In genomic region chr12:22803725-22804124, GRCh38 we compare ENCODE assay signal across 30 cellular contexts.
DNase-seq lines count a peak whose midpoint lies in the region; ATAC-seq and TF ChIP-seq lines count a peak whose summit lies in the region.
"Had no signal": no experiment of that assay in that cellular context is flagged by ENCODE, and none has a peak within 500 bp of the region (broad histone marks: within the 10 kb centered on the region; RNA-seq: fewer than 3 reads in every experiment).

No MANE protein-coding gene starts in this region.

- no peak overlapping the region for H3K4me3 Mint-ChIP-seq in GM23338
- H3K4me3 Mint-ChIP-seq in osteocyte (ENCODE audit: unreplicated experiment): no peak overlapping the region
- no peak overlapping the region for H3K4me3 Mint-ChIP-seq in glutamatergic neuron (ENCODE audit: unreplicated experiment)
- H3K4me3 Mint-ChIP-seq: effector memory CD8-positive, alpha-beta T cell; nephron progenitor cell; stimulated activated memory B cell treated with anti-CD40 and anti-IgM and Interleukin-4, amounts not matched to agents 10 μg/mL and 1 μg/mL and 100 μg/mL, for 72 hours had no signal

- H3K27ac ChIP-seq in GM23338 (ENCODE audit: low read depth): no peak overlapping the region
- H3K27ac ChIP-seq: ascending aorta, cardiac muscle cell, pancreas, RWPE1, SJSA1 had no signal

- no peak overlapping the region for H3K27ac Mint-ChIP-seq in GM23338
- no peak overlapping the region for H3K27ac Mint-ChIP-seq in osteocyte (ENCODE audit: unreplicated experiment)
- H3K27ac Mint-ChIP-seq in glutamatergic neuron (ENCODE audit: unreplicated experiment): no peak overlapping the region
- H3K27ac Mint-ChIP-seq: effector memory CD8-positive, alpha-beta T cell; nephron progenitor cell; stimulated activated memory B cell treated with anti-CD40 and anti-IgM and Interleukin-4, amounts not matched to agents 10 μg/mL and 1 μg/mL and 100 μg/mL, for 72 hours had no signal

- H3K9ac ChIP-seq in NT2/D1 (ENCODE audit: insufficient read length, low read depth): no peak overlapping the region

- H3K27me3 Mint-ChIP-seq in GM23338 (ENCODE audit: insufficient read depth, low read depth, poor library complexity) (peaks cover 2% of the 10 kb centered on the region), osteocyte (ENCODE audit: unreplicated experiment) (no peaks in the 10 kb centered on the region), glutamatergic neuron (ENCODE audit: unreplicated experiment) (no peaks in the 10 kb centered on the region)
- H3K27me3 Mint-ChIP-seq: stimulated activated memory B cell treated with anti-CD40 and anti-IgM and Interleukin-4, amounts not matched to agents 10 μg/mL and 1 μg/mL and 100 μg/mL, for 72 hours had no signal

- TF ChIP-seq CTCF in GM23338 (conservative IDR thresholded peaks at IDR 0.05; ENCODE audit: low read depth in 2 of 2) (peak; percentile 41 to 60), epithelial cell of proximal tubule (conservative IDR thresholded peaks at IDR 0.05; ENCODE audit: low read depth, low read length) (peak; percentile 19), osteocyte (IDR thresholded peaks at IDR 0.05) (peak; percentile 23), glutamatergic neuron (IDR thresholded peaks at IDR 0.05; ENCODE audit: partially characterized antibody, unreplicated experiment) (no peak)

- H3K4me1 ChIP-seq in GM23338 (ENCODE audit: insufficient read depth): peaks cover 5% of the 10 kb centered on the region; the same call in 1 of the 2 replicates
- H3K4me1 ChIP-seq in NT2/D1 (ENCODE audit: insufficient read depth, insufficient read length): no peaks in the 10 kb centered on the region
- H3K4me1 ChIP-seq: ascending aorta, pancreas had no signal

- no peak overlapping the region for H3K4me3 ChIP-seq in GM23338
- H3K4me3 ChIP-seq in NT2/D1 (ENCODE audit: insufficient read length, low read depth): no peak overlapping the region
- H3K4me3 ChIP-seq in epithelial cell of proximal tubule (ENCODE audit: low read depth, low read length): no peak overlapping the region
- H3K4me3 ChIP-seq: ascending aorta, cardiac muscle cell, pancreas, SJSA1 had no signal

- H3K79me2 ChIP-seq in GM23338 (replicated peaks; ENCODE audit: insufficient read depth): no peaks in the 10 kb centered on the region

- no peaks in the 10 kb centered on the region for H4K20me1 ChIP-seq in GM23338 (replicated peaks; ENCODE audit: insufficient read depth)

- H3K36me3 ChIP-seq in GM23338 (ENCODE audit: insufficient read depth) (no peaks in the 10 kb centered on the region), NT2/D1 (ENCODE audit: insufficient read depth, insufficient read length, low read length) (no peaks in the 10 kb centered on the region)
- H3K36me3 ChIP-seq: ascending aorta, cardiac muscle cell, pancreas, SJSA1 had no signal

- no peak overlapping the region for H3K4me2 ChIP-seq in GM23338

- H3K4me1 Mint-ChIP-seq in GM23338 (peaks cover 7% of the 10 kb centered on the region; the same call in 2 of the 3 replicates), osteocyte (ENCODE audit: unreplicated experiment) (peaks cover 21% of the 10 kb centered on the region), glutamatergic neuron (ENCODE audit: low read depth, unreplicated experiment) (no peaks in the 10 kb centered on the region)
- H3K4me1 Mint-ChIP-seq: nephron progenitor cell had no signal

- H3K9me3 ChIP-seq in NT2/D1 (ENCODE audit: insufficient read depth, low read length): no peaks in the 10 kb centered on the region; the same call in 1 of the 2 replicates
- H3K9me3 ChIP-seq: ascending aorta, pancreas had no signal

- H3K9me2 ChIP-seq in GM23338 (ENCODE audit: insufficient read depth): no peaks in the 10 kb centered on the region

- no peaks in the 10 kb centered on the region for H3K27me3 ChIP-seq in GM23338 (ENCODE audit: insufficient read depth)
- no peaks in the 10 kb centered on the region for H3K27me3 ChIP-seq in NT2/D1 (ENCODE audit: insufficient read depth, insufficient read length)
- H3K27me3 ChIP-seq: ascending aorta, cardiac muscle cell, pancreas, SJSA1 had no signal

- ATAC-seq in GM23338 (peak; percentile 88), HG03139 (IDR thresholded peaks at IDR 0.05; ENCODE audit: unreplicated experiment) (no peak)
- ATAC-seq: effector memory CD8-positive, alpha-beta T cell; esophagus mucosa; left cardiac atrium; pancreas; stimulated activated memory B cell treated with anti-CD40 and anti-IgM and Interleukin-4, amounts not matched to agents 10 μg/mL and 1 μg/mL and 100 μg/mL, for 72 hours had no signal

- H2AFZ ChIP-seq in GM23338: 0 out of 2 replicates have a peak overlapping the region, but pooled peaks have one; percentile 48

- H3K9me3 Mint-ChIP-seq in GM23338 (no peaks in the 10 kb centered on the region), osteocyte (ENCODE audit: unreplicated experiment) (no peaks in the 10 kb centered on the region), glutamatergic neuron (ENCODE audit: unreplicated experiment) (no peaks in the 10 kb centered on the region)
- H3K9me3 Mint-ChIP-seq: effector memory CD8-positive, alpha-beta T cell; nephron progenitor cell; stimulated activated memory B cell treated with anti-CD40 and anti-IgM and Interleukin-4, amounts not matched to agents 10 μg/mL and 1 μg/mL and 100 μg/mL, for 72 hours had no signal

- DNase-seq in GM23338 (ENCODE audit: low spot score): peak; percentile 59
- peak; percentile 32 for DNase-seq in NT2/D1 (ENCODE audit: low read depth, low spot score)
- no peak for DNase-seq in epithelial cell of proximal tubule (ENCODE audit: low read depth)
- DNase-seq in osteocyte (ENCODE audit: extremely low spot score, unreplicated experiment): no peak
- no peak for DNase-seq in kidney glomerular epithelial cell (lab: John Stamatoyannopoulos, UW)
- DNase-seq in AG08396 (ENCODE audit: low spot score): no peak
- DNase-seq in glutamatergic neuron: no peak
- DNase-seq: activated CD4-positive, alpha-beta T cell treated with anti-CD3 and anti-CD28 coated beads, Interleukin-2, amount 50 U/mL, for 4 hours; activated gamma-delta T cell treated with Interleukin-2 at 50 U/mL for 16 hours; activated T-cell treated with anti-CD3 and anti-CD28 coated beads, Interleukin-2, amount 50 U/mL, for 48 hours; C1 segment of cervical spinal cord; cortex of kidney; DMS79 treated with DMSO at 0.1 percent for 48 hours; effector memory CD8-positive, alpha-beta T cell; head of caudate nucleus; left cardiac atrium; mammary epithelial cell; NCI-H1092; NCI-H1694 treated with DMSO at 0.1 percent for 48 hours; NCI-H2171; nephron progenitor cell; trophoblast cell had no signal

- H3F3A ChIP-seq in GM23338 (replicated peaks; ENCODE audit: low read depth): no peaks in the 10 kb centered on the region

- H3K36me3 Mint-ChIP-seq in GM23338 (ENCODE audit: low read depth) (no peaks in the 10 kb centered on the region), osteocyte (ENCODE audit: unreplicated experiment) (no peaks in the 10 kb centered on the region), glutamatergic neuron (ENCODE audit: unreplicated experiment) (no peaks in the 10 kb centered on the region)
- H3K36me3 Mint-ChIP-seq: stimulated activated memory B cell treated with anti-CD40 and anti-IgM and Interleukin-4, amounts not matched to agents 10 μg/mL and 1 μg/mL and 100 μg/mL, for 72 hours had no signal

TF ChIP-seq in GM23338, 12 proteins besides CTCF, POLR2A, EP300 and RAD21 (continues in another document):
- no peak for TF ChIP-seq REST (IDR thresholded peaks at IDR 0.05; ENCODE audit: unreplicated experiment)
- no peak for TF ChIP-seq ZNF114 (CRISPR knock-in tag; IDR thresholded peaks at IDR 0.05)
- no peak for TF ChIP-seq NANOG (IDR thresholded peaks at IDR 0.05; ENCODE audit: borderline replicate concordance)

Comparison
In these comparisons a context has a peak if more than half of its experiments do, and no peak if none do; other contexts are left out.
1. DNase-seq: peak in GM23338 (single experiment) and NT2/D1 (single experiment); none in epithelial cell of proximal tubule (single experiment), osteocyte (single experiment), kidney glomerular epithelial cell (single experiment), AG08396 (single experiment) and glutamatergic neuron (single experiment).